9 cellular contexts compared by ENCODE assay signal in the genomic region with DNA sequence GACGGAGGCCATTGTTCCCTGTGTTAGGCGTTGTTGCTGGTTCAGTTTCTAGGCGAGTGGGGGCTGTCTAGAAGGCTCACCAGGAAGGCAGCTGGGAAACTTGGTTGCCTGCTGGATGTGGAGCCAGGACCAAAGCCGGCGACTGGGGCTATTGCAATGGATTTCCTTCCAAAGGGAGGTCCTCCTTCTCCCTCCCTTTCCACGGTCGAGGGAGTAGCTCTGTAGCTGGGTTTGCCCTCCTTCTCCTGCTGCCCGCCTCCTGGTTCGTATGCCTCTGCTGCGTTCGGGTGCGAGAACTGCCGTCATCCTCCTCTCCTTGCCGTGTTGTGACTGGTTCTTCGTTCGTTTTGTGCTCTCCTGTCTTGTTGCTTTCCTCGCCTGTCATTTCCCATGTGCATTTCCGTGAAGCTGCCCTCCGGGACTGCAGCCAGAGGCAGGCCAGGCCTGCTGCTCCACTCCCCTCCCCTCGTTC.
A peak's percentile ranks its signal among the peaks of the same experiment; 100 is the strongest.
DNase-seq lines count a peak whose midpoint lies in the region; ATAC-seq lines count a peak whose summit lies in the region.
"Had no signal": no experiment of that assay in that cellular context is flagged by ENCODE, and none has a peak within 500 bp of the region (broad histone marks: within the 10 kb centered on the region; RNA-seq: fewer than 3 reads in every experiment).

No MANE protein-coding gene starts in this region.

- H3K4me3 ChIP-seq in HUES6 (ENCODE audit: low read depth, low read length) = peak overlapping the region; percentile 5; the same call in 1 of the 2 replicates

- H3K9me3 ChIP-seq in HUES6 (ENCODE audit: control insufficient read depth, insufficient read depth, low read depth, low read length) = no peaks in the 10 kb centered on the region

- ATAC-seq in HG03469 (IDR thresholded peaks at IDR 0.05; ENCODE audit: unreplicated experiment) = no peak
- no peak for ATAC-seq in GM19397 (IDR thresholded peaks at IDR 0.05; ENCODE audit: unreplicated experiment)

- H3K9ac ChIP-seq in HUES6 (ENCODE audit: low read length) = no peak overlapping the region

- no peaks in the 10 kb centered on the region for H3K36me3 ChIP-seq in HUES6 (ENCODE audit: control insufficient read depth, insufficient read depth, low read length)

- H3K27me3 ChIP-seq in HUES6 (ENCODE audit: control insufficient read depth, insufficient read depth, low read length) = no peaks in the 10 kb centered on the region

- H3K27ac ChIP-seq in HUES6 (ENCODE audit: low read depth, low read length) (no peak overlapping the region), cingulate gyrus (ENCODE audit: low read depth, low read length) (peak overlapping the region; percentile 22)
- H3K27ac ChIP-seq: HL-60 had no signal

- H3K4me1 ChIP-seq in HUES6 (ENCODE audit: control insufficient read depth, insufficient read depth, low read length) = peaks cover 22% of the 10 kb centered on the region

- DNase-seq in kidney tubule cell (ENCODE audit: low spot score) (peak; percentile 50), retina (peak; percentile 76), DMS 273 (lab: John Stamatoyannopoulos, UW; ENCODE audit: unreplicated experiment) (no peak), cortex of kidney (lab: John Stamatoyannopoulos, UW) (no peak)

Comparison
In these comparisons a context has a peak if more than half of its experiments do, and no peak if none do; other contexts are left out.
1. DNase-seq: peak in kidney tubule cell (single experiment) and retina (single experiment); none in DMS 273 (single experiment) and cortex of kidney (single experiment).